9 cellular contexts compared by ENCODE assay signal in the genomic region with DNA sequence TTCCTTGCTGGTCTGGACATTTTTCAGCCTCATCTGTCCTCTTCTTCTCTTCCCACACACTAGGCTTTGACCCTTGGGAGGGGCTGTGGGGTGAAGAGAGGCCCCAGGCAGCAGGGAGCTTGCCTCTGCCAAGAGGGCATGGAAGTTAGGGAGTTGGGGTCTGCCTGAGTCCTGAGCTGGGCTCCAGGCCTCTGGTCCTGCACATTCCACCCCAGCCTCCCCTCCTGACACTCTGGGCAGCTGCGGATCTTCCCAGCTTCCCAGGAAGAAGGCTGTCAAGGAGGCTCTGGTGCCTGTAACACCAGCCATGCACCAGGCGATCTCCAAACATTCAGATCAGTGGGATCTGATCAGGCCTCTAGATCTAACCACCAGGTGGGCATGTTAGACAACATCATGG.
"Had no signal": no experiment of that assay in that cellular context is flagged by ENCODE, and none has a peak within 500 bp of the region (broad histone marks: within the 10 kb centered on the region; RNA-seq: fewer than 3 reads in every experiment).

No MANE protein-coding gene starts in this region.

- H3K36me3 ChIP-seq: HAP-1 had no signal

- ATAC-seq: HCT116, HepG2, K562 had no signal

- H3K9me3 ChIP-seq: HAP-1 had no signal

- H3K27ac ChIP-seq: GM23248, HL-60 had no signal

- H3K9me3 Mint-ChIP-seq: HFFc6 had no signal

- H3K27ac Mint-ChIP-seq: HFFc6 had no signal

- H3K4me1 ChIP-seq: HAP-1 had no signal

- DNase-seq: GM23248, GOT3, HFFc6, IMR-90 had no signal

- H3K4me3 ChIP-seq: GM23248, HAP-1, K562 had no signal

- FAIRE-seq: HepG2, K562 had no signal

- H3K4me3 Mint-ChIP-seq: HFFc6 had no signal

- H3K9ac ChIP-seq: GM23248 had no signal
